16 cellular contexts compared by ENCODE assay signal in genomic region chr6:150627601-150628012, GRCh38.
DNase-seq lines count a peak whose midpoint lies in the region; ATAC-seq and TF ChIP-seq lines count a peak whose summit lies in the region.
"Had no signal": no experiment of that assay in that cellular context is flagged by ENCODE, and none has a peak within 500 bp of the region (broad histone marks: within the 10 kb centered on the region; RNA-seq: fewer than 3 reads in every experiment).

No MANE protein-coding gene starts in this region.

- H4K20me1 ChIP-seq in DOHH2 (ENCODE audit: control insufficient read depth, insufficient read depth, low read depth, low read length): no peaks in the 10 kb centered on the region
- no peaks in the 10 kb centered on the region for H4K20me1 ChIP-seq in OCI-LY1 (ENCODE audit: insufficient read depth, low read length)

- H3K9me3 Mint-ChIP-seq in nephron progenitor cell: peaks cover 33% of the 10 kb centered on the region
- H3K9me3 Mint-ChIP-seq: activated naive CD4-positive, alpha-beta T cell treated with anti-CD3 and anti-CD28 coated beads, Interleukin-2, amount 50 U/mL, for 72 hours had no signal

- H3K79me2 ChIP-seq in DOHH2 (ENCODE audit: control insufficient read depth, low read length) (peaks cover 82% of the 10 kb centered on the region), OCI-LY1 (ENCODE audit: insufficient read depth, low read length) (peaks cover 82% of the 10 kb centered on the region)

- H3K4me3 ChIP-seq in DOHH2 (ENCODE audit: low read length) (peak overlapping the region; percentile 13), OCI-LY1 (ENCODE audit: low read depth, low read length, poor library complexity, severe bottlenecking) (no peak overlapping the region), fibroblast of pulmonary artery (replicated peaks; ENCODE audit: low read depth, low read length) (no peak overlapping the region)
- H3K4me3 ChIP-seq: thyroid gland had no signal

- H3K36me3 ChIP-seq in DOHH2 (ENCODE audit: control insufficient read depth, low read length): peaks cover 28% of the 10 kb centered on the region
- H3K36me3 ChIP-seq in OCI-LY1 (ENCODE audit: insufficient read depth, low read length): peaks cover 28% of the 10 kb centered on the region; the same call in 1 of the 2 replicates
- H3K36me3 ChIP-seq: thyroid gland had no signal

- H3K9me2 ChIP-seq in DOHH2 (replicated peaks; ENCODE audit: control insufficient read depth, low read length) (no peaks in the 10 kb centered on the region), OCI-LY1 (ENCODE audit: low read depth, low read length) (no peaks in the 10 kb centered on the region)

- H3K9me3 ChIP-seq in DOHH2 (ENCODE audit: control insufficient read depth, insufficient read depth, low read length) (no peaks in the 10 kb centered on the region), OCI-LY1 (ENCODE audit: low read length) (no peaks in the 10 kb centered on the region)
- H3K9me3 ChIP-seq: thyroid gland had no signal

- H3K27ac ChIP-seq in DOHH2 (ENCODE audit: low read depth, low read length): peak overlapping the region; percentile 98
- peak overlapping the region; percentile 99 for H3K27ac ChIP-seq in OCI-LY1 (ENCODE audit: low read depth, low read length, poor library complexity, severe bottlenecking)
- H3K27ac ChIP-seq: thyroid gland had no signal

- H3F3A ChIP-seq in DOHH2 (ENCODE audit: control insufficient read depth, insufficient read depth): peaks cover 34% of the 10 kb centered on the region
- peaks cover 9% of the 10 kb centered on the region; the same call in 1 of the 2 replicates for H3F3A ChIP-seq in OCI-LY1 (ENCODE audit: insufficient read depth, low read length)

- peak overlapping the region; percentile 76 for H3K9ac ChIP-seq in OCI-LY1 (ENCODE audit: low read length)

- H3K36me3 Mint-ChIP-seq in nephron progenitor cell (ENCODE audit: low read depth): peaks cover 44% of the 10 kb centered on the region
- H3K36me3 Mint-ChIP-seq: activated naive CD4-positive, alpha-beta T cell treated with anti-CD3 and anti-CD28 coated beads, Interleukin-2, amount 50 U/mL, for 72 hours had no signal

- DNase-seq in fibroblast of pulmonary artery (ENCODE audit: low read depth) (peak; percentile 68), nephron progenitor cell (no peak), SKM-1 (lab: John Stamatoyannopoulos, UW; ENCODE audit: unreplicated experiment) (no peak), SHP77 treated with DMSO at 0.1 percent for 48 hours (lab: John Stamatoyannopoulos, UW) (no peak)
- DNase-seq: AML-193; DMS79; NCI-H226; OCI-M1; posterior cingulate gyrus; stimulated activated CD4-positive, alpha-beta T cell treated with anti-CD3 and anti-CD28 coated beads, Interleukin-15, amount 100 ng/mL, for 24 hours; thyroid gland had no signal

- H3K4me3 Mint-ChIP-seq in nephron progenitor cell: peak overlapping the region; percentile 16

- no peak overlapping the region for H2AFZ ChIP-seq in OCI-LY1 (ENCODE audit: low read length)

- peaks cover 17% of the 10 kb centered on the region for H3K27me3 Mint-ChIP-seq in nephron progenitor cell (ENCODE audit: low read depth, poor library complexity)

- peaks cover 55% of the 10 kb centered on the region for H3K4me1 Mint-ChIP-seq in nephron progenitor cell

- peak overlapping the region; percentile 57 for H3K4me2 ChIP-seq in DOHH2 (ENCODE audit: low read length)
- H3K4me2 ChIP-seq in OCI-LY1 (ENCODE audit: low read length): peak overlapping the region; percentile 62

- TF ChIP-seq CTCF in DOHH2 (IDR thresholded peaks at IDR 0.05; ENCODE audit: low read depth, low read length, poor library complexity, severe bottlenecking) (no peak), OCI-LY1 (IDR thresholded peaks at IDR 0.05; ENCODE audit: low read length) (no peak), fibroblast of pulmonary artery (IDR thresholded peaks at IDR 0.05; ENCODE audit: low read length, missing control alignments) (no peak), nephron progenitor cell (IDR thresholded peaks at IDR 0.05) (no peak)

- no peak for ATAC-seq in GM19328 (IDR thresholded peaks at IDR 0.05; ENCODE audit: unreplicated experiment)
- no peak for ATAC-seq in GM18873 (IDR thresholded peaks at IDR 0.05; ENCODE audit: low FRiP score, unreplicated experiment)
- ATAC-seq: activated naive CD4-positive, alpha-beta T cell treated with anti-CD3 and anti-CD28 coated beads, Interleukin-2, amount 50 U/mL, for 72 hours had no signal

- no peak overlapping the region for H3K27ac Mint-ChIP-seq in nephron progenitor cell
- H3K27ac Mint-ChIP-seq: activated naive CD4-positive, alpha-beta T cell treated with anti-CD3 and anti-CD28 coated beads, Interleukin-2, amount 50 U/mL, for 72 hours had no signal

- H3K27me3 ChIP-seq in DOHH2 (ENCODE audit: control insufficient read depth, low read length): no peaks in the 10 kb centered on the region
- no peaks in the 10 kb centered on the region for H3K27me3 ChIP-seq in OCI-LY1 (ENCODE audit: insufficient read depth, low read length)
- H3K27me3 ChIP-seq: thyroid gland had no signal

- H3K4me1 ChIP-seq in DOHH2 (ENCODE audit: control insufficient read depth, low read length) (peaks cover 91% of the 10 kb centered on the region), OCI-LY1 (ENCODE audit: insufficient read depth, low read length, severe bottlenecking) (peaks cover 97% of the 10 kb centered on the region)
